10 cellular contexts compared by ENCODE assay signal in genomic region chrX:67546496-67547423, GRCh38. TPM values are rescaled to one million over a fixed set of nuclear protein-coding genes. Genes with fewer than 3 reads are reported as not detected.
A peak's percentile ranks its signal among the peaks of the same experiment; 100 is the strongest.
DNase-seq lines count a peak whose midpoint lies in the region; ATAC-seq and TF ChIP-seq lines count a peak whose summit lies in the region.
"Had no signal": no experiment of that assay in that cellular context is flagged by ENCODE, and none has a peak within 500 bp of the region (broad histone marks: within the 10 kb centered on the region; RNA-seq: fewer than 3 reads in every experiment).

No MANE protein-coding gene starts in this region.

- DNase-seq in SK-N-MC (ENCODE audit: low read depth, low spot score) (no peak), right atrium auricular region (ENCODE audit: low spot score) (no peak), trophoblast cell (no peak), foreskin keratinocyte (no peak), dermis blood vessel endothelial cell (no peak)
- DNase-seq in stimulated activated naive B cell treated with anti-CD40 and anti-IgM and Interleukin-4, amounts not matched to agents 10 μg/mL and 1 μg/mL and 100 μg/mL, for 72 hours: no peak
- DNase-seq: activated CD4-positive, alpha-beta T cell treated with anti-CD3 and anti-CD28 coated beads for 4 hours; NCI-H524 had no signal

- H4K20me1 ChIP-seq in BLaER1: peaks cover 32% of the 10 kb centered on the region; the same call in 1 of the 2 replicates

- H3K14ac ChIP-seq in trophoblast cell (ENCODE audit: low read length): no peak overlapping the region

- H3K9me3 ChIP-seq in BLaER1: peaks cover 7% of the 10 kb centered on the region; the same call in 1 of the 2 replicates
- no peaks in the 10 kb centered on the region for H3K9me3 ChIP-seq in SK-N-MC (ENCODE audit: low read depth, low read length)
- H3K9me3 ChIP-seq in right atrium auricular region: no peaks in the 10 kb centered on the region
- H3K9me3 ChIP-seq in trophoblast cell (ENCODE audit: insufficient read depth, low read depth, low read length): no peaks in the 10 kb centered on the region

- H3K23ac ChIP-seq in trophoblast cell (ENCODE audit: low read length): no peak overlapping the region

- H3K27ac ChIP-seq in BLaER1 (peak overlapping the region; percentile 72), SK-N-MC (no peak overlapping the region), right atrium auricular region (peak overlapping the region; percentile 55 to 66), trophoblast cell (ENCODE audit: low read depth, low read length) (no peak overlapping the region), foreskin keratinocyte (no peak overlapping the region)

- peak overlapping the region; percentile 73 for H3K4me3 ChIP-seq in BLaER1
- H3K4me3 ChIP-seq in SK-N-MC: peak overlapping the region; percentile 81
- peak overlapping the region; percentile 49 to 55 for H3K4me3 ChIP-seq in right atrium auricular region
- peak overlapping the region; percentile 71 for H3K4me3 ChIP-seq in trophoblast cell (ENCODE audit: low read depth, low read length)

- H3K4me1 Mint-ChIP-seq in stimulated activated naive B cell treated with anti-CD40 and anti-IgM and Interleukin-4, amounts not matched to agents 10 μg/mL and 1 μg/mL and 100 μg/mL, for 72 hours: peaks cover 0 to 2% of the 10 kb centered on the region in 2 donors

- H4K91ac ChIP-seq in trophoblast cell (ENCODE audit: low read depth, low read length): no peak overlapping the region

- H3K4me2 ChIP-seq in BLaER1 (peak overlapping the region; percentile 74), trophoblast cell (ENCODE audit: low read length) (peak overlapping the region; percentile 83)

- H3K79me2 ChIP-seq in trophoblast cell (ENCODE audit: control insufficient read depth, insufficient read depth, low read length, poor library complexity): no peaks in the 10 kb centered on the region

- no peak overlapping the region for H3K18ac ChIP-seq in trophoblast cell (ENCODE audit: low read length)

- H4K12ac ChIP-seq in trophoblast cell (ENCODE audit: low read depth, low read length): no peak overlapping the region

- peaks cover 31% of the 10 kb centered on the region; the same call in 1 of the 2 replicates for H3K4me1 ChIP-seq in BLaER1
- no peaks in the 10 kb centered on the region for H3K4me1 ChIP-seq in right atrium auricular region
- H3K4me1 ChIP-seq in trophoblast cell (ENCODE audit: control insufficient read depth in 1 of 2, insufficient read depth in 2 of 2, low read length in 2 of 2): peaks cover 0 to 10% of the 10 kb centered on the region in 2 experiments
- H3K4me1 ChIP-seq in foreskin keratinocyte: no peaks in the 10 kb centered on the region

- H3K79me1 ChIP-seq in trophoblast cell (ENCODE audit: low read length): peaks cover 2% of the 10 kb centered on the region

- H3K27ac Mint-ChIP-seq in stimulated activated naive B cell treated with anti-CD40 and anti-IgM and Interleukin-4, amounts not matched to agents 10 μg/mL and 1 μg/mL and 100 μg/mL, for 72 hours: no peak overlapping the region

- H2AFZ ChIP-seq in trophoblast cell (ENCODE audit: insufficient read depth, low read length, poor library complexity): no peak overlapping the region

- no peak overlapping the region for H4K8ac ChIP-seq in trophoblast cell (ENCODE audit: low read depth, low read length)

- no peak overlapping the region for H2BK12ac ChIP-seq in trophoblast cell (ENCODE audit: low read length)

- no peak overlapping the region for H3K4ac ChIP-seq in trophoblast cell (ENCODE audit: low read depth, low read length)

- no peaks in the 10 kb centered on the region for H3K9me3 Mint-ChIP-seq in stimulated activated naive B cell treated with anti-CD40 and anti-IgM and Interleukin-4, amounts not matched to agents 10 μg/mL and 1 μg/mL and 100 μg/mL, for 72 hours

- peak overlapping the region in 1 of 2 donors; percentile 14 for H3K4me3 Mint-ChIP-seq in stimulated activated naive B cell treated with anti-CD40 and anti-IgM and Interleukin-4, amounts not matched to agents 10 μg/mL and 1 μg/mL and 100 μg/mL, for 72 hours

- no peak for TF ChIP-seq CTCF in right atrium auricular region (IDR thresholded peaks at IDR 0.05)
- TF ChIP-seq CTCF in foreskin keratinocyte (conservative IDR thresholded peaks at IDR 0.05): no peak

- H3K27me3 Mint-ChIP-seq in stimulated activated naive B cell treated with anti-CD40 and anti-IgM and Interleukin-4, amounts not matched to agents 10 μg/mL and 1 μg/mL and 100 μg/mL, for 72 hours: peaks cover 23% of the 10 kb centered on the region in 2 donors

- H3K36me3 ChIP-seq in BLaER1: no peaks in the 10 kb centered on the region; the same call in 1 of the 2 replicates
- no peaks in the 10 kb centered on the region for H3K36me3 ChIP-seq in SK-N-MC (ENCODE audit: insufficient read depth, low read length)
- H3K36me3 ChIP-seq in right atrium auricular region: no peaks in the 10 kb centered on the region
- no peaks in the 10 kb centered on the region for H3K36me3 ChIP-seq in trophoblast cell (ENCODE audit: control insufficient read depth in 1 of 2, insufficient read depth in 2 of 2, low read length in 2 of 2)

- H2BK5ac ChIP-seq in trophoblast cell (ENCODE audit: low read depth, low read length, poor library complexity): no peak overlapping the region

- H3K9ac ChIP-seq in BLaER1 (peak overlapping the region; percentile 80), SK-N-MC (ENCODE audit: insufficient read length) (peak overlapping the region; percentile 29), trophoblast cell (ENCODE audit: low read length) (no peak overlapping the region)

- WGBS in trophoblast cell (ENCODE audit: extremely low coverage, insufficient coverage, insufficient read length): no CpG with 5 or more reads among the region's 44 CpGs

- no peak overlapping the region for H2BK120ac ChIP-seq in trophoblast cell (ENCODE audit: insufficient read depth, low read length, poor library complexity)

- H3K36me3 Mint-ChIP-seq in stimulated activated naive B cell treated with anti-CD40 and anti-IgM and Interleukin-4, amounts not matched to agents 10 μg/mL and 1 μg/mL and 100 μg/mL, for 72 hours: no peaks in the 10 kb centered on the region

- no peak for ATAC-seq in foreskin keratinocyte
- no peak for ATAC-seq in HG03175 (IDR thresholded peaks at IDR 0.05; ENCODE audit: unreplicated experiment)
- no peak for ATAC-seq in stimulated activated naive B cell treated with anti-CD40 and anti-IgM and Interleukin-4, amounts not matched to agents 10 μg/mL and 1 μg/mL and 100 μg/mL, for 72 hours (replicated peaks)

- H2AK5ac ChIP-seq in trophoblast cell (ENCODE audit: low read length): no peak overlapping the region

- H3K27me3 ChIP-seq in BLaER1 (no peaks in the 10 kb centered on the region), right atrium auricular region (no peaks in the 10 kb centered on the region), trophoblast cell (ENCODE audit: insufficient read depth, low read length) (no peaks in the 10 kb centered on the region), foreskin keratinocyte (peaks cover 67% of the 10 kb centered on the region)

RNA-seq across cellular contexts. Expression of gene AR, which starts 2.9 kb away (rescaled TPM):
- total RNA-seq in right atrium auricular region (1 to 10 TPM; 7.9 to 9.1 TPM), foreskin keratinocyte (0.03 and 0.04 TPM in 2 replicates), dermis blood vessel endothelial cell (1.2 and 2.9 TPM in 2 replicates)
- polyA plus RNA-seq in trophoblast cell (2013): 0.56 and 0.61 TPM in 2 replicates
- not detected in 2 replicates for polyA plus RNA-seq in foreskin keratinocyte

Comparison
In these comparisons a context has a peak if more than half of its experiments do, and no peak if none do; other contexts are left out.
1. H3K27ac ChIP-seq: peak in BLaER1 (single experiment) and right atrium auricular region (2 of 2); none in SK-N-MC (single experiment), trophoblast cell (single experiment) and foreskin keratinocyte (single experiment).
2. Peak in every context shown above with its lines, with median percentiles within 50 percentile points of each other: H3K4me3 ChIP-seq.